In genomic region chr7:112864380-112864779, GRCh38 we compare ENCODE assay signal across 32 cellular contexts.
"Had no signal": no experiment of that assay in that cellular context is flagged by ENCODE, and none has a peak within 500 bp of the region (broad histone marks: within the 10 kb centered on the region; RNA-seq: fewer than 3 reads in every experiment).

No MANE protein-coding gene starts in this region.

- DNase-seq: activated effector memory CD4-positive, alpha-beta T cell treated with anti-CD3 and anti-CD28 coated beads, Interleukin-2, amount 50 U/mL, for 16 hours; activated effector memory CD4-positive, alpha-beta T cell treated with Interleukin-2 at 50 U/mL for 16 hours; activated gamma-delta T cell; activated gamma-delta T cell treated with Interleukin-2 at 50 U/mL for 16 hours; activated naive CD4-positive, alpha-beta T cell; activated naive CD4-positive, alpha-beta T cell treated with anti-CD3 and anti-CD28 coated beads for 36 hours; activated naive CD4-positive, alpha-beta T cell treated with anti-CD3 and anti-CD28 coated beads, Interleukin-2, amount 10 ng/mL, durations not matched to agents 7 days and 5 days; activated naive CD4-positive, alpha-beta T cell treated with anti-CD3 and anti-CD28 coated beads, Interleukin-2, amount 50 U/mL, for 16 hours; activated naive CD4-positive, alpha-beta T cell treated with Interleukin-2 at 50 U/mL for 16 hours; activated naive CD8-positive, alpha-beta T cell treated with anti-CD3 and anti-CD28 coated beads for 36 hours; activated naive CD8-positive, alpha-beta T cell treated with anti-CD3 and anti-CD28 coated beads, Interleukin-2, amount 10 ng/mL, durations not matched to agents 7 days and 5 days; activated naive CD8-positive, alpha-beta T cell treated with anti-CD3 and anti-CD28 coated beads, Interleukin-2, amount 50 U/mL, for 24 hours; activated T-cell treated with anti-CD3 and anti-CD28 coated beads, Interleukin-2, amount 50 U/mL, for 1 hour; activated T-cell treated with anti-CD3 and anti-CD28 coated beads, Interleukin-2, amount 50 U/mL, for 24 hours; activated T-cell treated with anti-CD3 and anti-CD28 coated beads, Interleukin-2, amount 50 U/mL, for 4 hours; activated T-cell treated with anti-CD3 and anti-CD28 coated beads, Interleukin-2, amount 50 U/mL, for 48 hours; activated T-cell treated with anti-CD3 and anti-CD28 coated beads, Interleukin-2, amount 50 U/mL, for 72 hours; adrenal gland; amniotic stem cell; amygdala; anterior cingulate cortex; aorta; body of pancreas; brain microvascular endothelial cell; caudate nucleus; central memory CD4-positive, alpha-beta T cell; cerebellar nuclear complex had no signal

- H3K9me3 ChIP-seq: adrenal gland, body of pancreas had no signal

- H3K4me1 ChIP-seq: adrenal gland, ascending aorta, body of pancreas, breast epithelium had no signal

- ATAC-seq: activated naive CD4-positive, alpha-beta T cell treated with anti-CD3 and anti-CD28 coated beads, Interleukin-2, amount 50 U/mL, for 72 hours; activated naive CD8-positive, alpha-beta T cell treated with anti-CD3 and anti-CD28 coated beads, Interleukin-2, amount 50 U/mL, for 24 hours; activated T-cell treated with anti-CD3 and anti-CD28 coated beads, Interleukin-2, amount 50 U/mL, for 4 hours; activated T-cell treated with anti-CD3 and anti-CD28 coated beads, Interleukin-2, amount 50 U/mL, for 72 hours; activated T-helper 17 cell treated with anti-CD3 and anti-CD28 coated beads, Interleukin-2, amount 50 U/mL, for 72 hours; body of pancreas had no signal

- H3K27me3 ChIP-seq: adrenal gland, ascending aorta, body of pancreas, brain microvascular endothelial cell, breast epithelium, cardiac muscle cell had no signal

- H3K27ac ChIP-seq: adrenal gland, ascending aorta, body of pancreas, brain microvascular endothelial cell, breast epithelium, cardiac muscle cell had no signal

- H3K4me3 ChIP-seq: adrenal gland, ascending aorta, body of pancreas, breast epithelium, cardiac muscle cell had no signal

- H3K36me3 ChIP-seq: adrenal gland, ascending aorta, brain microvascular endothelial cell, breast epithelium, cardiac muscle cell had no signal
